ENCODE assay signal across 9 cellular contexts in the genomic region with DNA sequence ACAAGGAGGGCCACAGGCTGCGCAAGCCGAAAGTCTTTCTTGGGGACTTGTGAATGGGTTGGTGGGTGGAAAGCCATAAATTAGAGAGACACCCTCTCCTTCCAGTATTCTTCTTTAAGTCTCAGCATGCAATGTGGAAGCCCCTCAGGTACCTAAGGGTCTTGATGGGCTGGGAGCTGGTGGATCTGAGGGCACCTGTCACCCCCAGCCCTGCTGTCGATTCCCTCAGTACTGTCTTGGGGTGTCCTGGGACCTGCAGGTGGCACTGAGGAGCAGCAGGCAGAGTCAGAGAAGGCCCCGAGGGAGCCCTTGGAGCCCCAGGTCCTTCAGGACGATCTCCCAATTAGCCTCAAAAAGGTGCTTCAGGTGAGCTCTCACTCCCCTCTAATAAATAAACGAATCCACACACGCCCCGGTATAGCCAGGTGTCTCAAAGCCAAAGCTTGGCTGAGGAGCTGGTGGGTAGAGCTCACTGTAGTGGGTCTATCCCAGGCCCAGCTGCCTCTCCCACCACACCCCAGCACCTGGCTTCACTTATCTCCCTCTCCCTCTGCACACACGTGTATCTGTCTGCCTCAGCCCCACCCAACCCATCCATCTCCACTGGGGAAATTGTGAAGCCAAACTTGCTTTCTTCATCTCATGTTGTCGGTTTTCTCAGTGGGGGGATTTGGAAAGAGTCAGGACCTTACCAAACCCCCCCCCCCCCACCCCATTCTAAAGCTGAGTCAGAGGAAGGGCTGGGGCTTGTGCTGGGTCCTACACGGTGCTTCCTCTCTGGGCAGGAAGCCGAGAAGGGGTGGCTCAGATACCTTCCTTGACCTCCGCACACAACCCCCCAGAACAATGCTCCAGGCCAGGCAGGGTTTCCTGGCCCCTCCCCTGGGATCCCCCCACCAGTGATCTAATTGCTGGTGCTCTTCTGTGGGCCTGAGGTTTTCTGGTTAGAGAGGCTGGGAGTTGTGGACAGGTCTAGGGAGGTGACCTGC. TPM values are rescaled to one million over a fixed set of nuclear protein-coding genes. Genes with fewer than 3 reads are reported as not detected.
A peak's percentile ranks its signal among the peaks of the same experiment; 100 is the strongest.
DNase-seq lines count a peak whose midpoint lies in the region; FAIRE-seq and TF ChIP-seq lines count a peak whose summit lies in the region.
"Had no signal": no experiment of that assay in that cellular context is flagged by ENCODE, and none has a peak within 500 bp of the region (broad histone marks: within the 10 kb centered on the region; RNA-seq: fewer than 3 reads in every experiment).

No MANE protein-coding gene starts in this region.

- H2AFZ ChIP-seq in astrocyte (ENCODE audit: low read depth, low read length) (peak overlapping the region; percentile 93), keratinocyte (ENCODE audit: control insufficient read depth, low read length) (no peak overlapping the region)

- 31 to 46% (median 35%) methylated on average over 12 to 13 of the region's 13 CpGs for WGBS in stomach, 5 donors

- H3K27ac ChIP-seq in astrocyte (ENCODE audit: low read depth, low read length) (no peak overlapping the region), keratinocyte (ENCODE audit: control insufficient read depth, insufficient read depth, low read length) (peak overlapping the region; percentile 77), stomach (peak overlapping the region; percentile 92 to 97 (median 95))

- H3K4me2 ChIP-seq in astrocyte (ENCODE audit: low read length), result peak overlapping the region; percentile 93
- H3K4me2 ChIP-seq in keratinocyte (ENCODE audit: control insufficient read depth, extremely low read depth, insufficient read depth, low read depth, low read length), result peak overlapping the region; percentile 95

- intact Hi-C loops in stomach (cut with DNase I; ENCODE audit: low total_unique reads), result no loop called here

- dilution Hi-C loops in keratinocyte (cut with MboI; ENCODE audit: extremely low pct_ligation_motif_present, low sequenced_read_pairs), result no loop called here

- no peaks in the 10 kb centered on the region for H3K27me3 Mint-ChIP-seq in astrocyte (ENCODE audit: low read depth, unreplicated experiment)

- H3K27ac Mint-ChIP-seq in astrocyte (ENCODE audit: unreplicated experiment), result no peak overlapping the region

- H3K79me2 ChIP-seq in astrocyte (ENCODE audit: insufficient read depth, low read length) (no peaks in the 10 kb centered on the region), keratinocyte (ENCODE audit: control insufficient read depth, insufficient read depth, low read length) (peaks cover 33% of the 10 kb centered on the region)

- H3K4me3 Mint-ChIP-seq in astrocyte (ENCODE audit: unreplicated experiment), result peak overlapping the region; percentile 79

- H3K4me3 ChIP-seq in astrocyte (ENCODE audit: insufficient read depth, low read depth, low read length) (peak overlapping the region; percentile 70), keratinocyte (ENCODE audit: control insufficient read depth in 2 of 3, extremely low read depth in 1 of 3, insufficient read depth in 2 of 3, low read depth in 1 of 3, low read length in 3 of 3) (peak overlapping the region; percentile 75 to 93 (median 91)), stomach (peak overlapping the region; percentile 73 to 89 (median 78))

- TF ChIP-seq EP300 in stomach (IDR thresholded peaks at IDR 0.05), result no peak

- peak; percentile 33 for DNase-seq in DMS53 (lab: John Stamatoyannopoulos, UW)
- no peak for DNase-seq in DMS53 treated with DMSO at 0.1 percent for 48 hours (lab: John Stamatoyannopoulos, UW; ENCODE audit: unreplicated experiment)
- peak; percentile 67 for DNase-seq in NCI-H345 treated with DMSO at 0.1 percent for 48 hours (lab: John Stamatoyannopoulos, UW; ENCODE audit: unreplicated experiment)
- DNase-seq in astrocyte (ENCODE audit: low read depth), result no peak
- DNase-seq in keratinocyte (ENCODE audit: low read depth, low spot score), result no peak
- DNase-seq in stomach, result no peak
- DNase-seq in NCI-H82 treated with DMSO at 0.1 percent for 48 hours (lab: John Stamatoyannopoulos, UW; ENCODE audit: unreplicated experiment), result no peak
- no peak for DNase-seq in NCI-H2081 (lab: John Stamatoyannopoulos, UW)

- H3K9me3 ChIP-seq in astrocyte (ENCODE audit: insufficient read depth, low read depth, low read length), result no peaks in the 10 kb centered on the region
- no peaks in the 10 kb centered on the region for H3K9me3 ChIP-seq in keratinocyte (ENCODE audit: control insufficient read depth, low read depth, low read length)
- H3K9me3 ChIP-seq in stomach, result no peaks in the 10 kb centered on the region

- peaks cover 11% of the 10 kb centered on the region for H3K36me3 Mint-ChIP-seq in astrocyte (ENCODE audit: low read depth, unreplicated experiment)

- peak; percentile 17 for TF ChIP-seq CTCF in astrocyte (IDR thresholded peaks at IDR 0.05; ENCODE audit: insufficient read depth, low read depth, low read length)
- peak in 2 of 3 experiments; percentile 58 to 69 for TF ChIP-seq CTCF in keratinocyte (optimal IDR thresholded peaks at IDR 0.05 in 1 of 3, IDR thresholded peaks at IDR 0.05 in 1 of 3, conservative IDR thresholded peaks at IDR 0.05 in 1 of 3; ENCODE audit: extremely low read depth in 1 of 3, insufficient read depth in 2 of 3, low read length in 3 of 3)
- TF ChIP-seq CTCF in stomach (IDR thresholded peaks at IDR 0.05), result no peak

- H3K27me3 ChIP-seq in astrocyte (ENCODE audit: insufficient read depth, low read length) (no peaks in the 10 kb centered on the region), keratinocyte (ENCODE audit: control insufficient read depth, extremely low read depth, insufficient read depth, low read length) (no peaks in the 10 kb centered on the region), stomach (no peaks in the 10 kb centered on the region)

- no peak for FAIRE-seq in astrocyte (lab: Jason Lieb, UNC)
- peak; percentile 43 for FAIRE-seq in keratinocyte (lab: Jason Lieb, UNC)
- FAIRE-seq: A204.1 had no signal

- H3K4me1 ChIP-seq in astrocyte (ENCODE audit: insufficient read depth, low read length), result peaks cover 22% of the 10 kb centered on the region
- H3K4me1 ChIP-seq in keratinocyte (ENCODE audit: control insufficient read depth, extremely low read depth, insufficient read depth, low read length), result peaks cover 27% of the 10 kb centered on the region
- peaks cover 33 to 47% (median 43%) of the 10 kb centered on the region in 4 donors for H3K4me1 ChIP-seq in stomach

- peaks cover 6% of the 10 kb centered on the region for H4K20me1 ChIP-seq in astrocyte (ENCODE audit: insufficient read depth, low read length)
- no peaks in the 10 kb centered on the region for H4K20me1 ChIP-seq in keratinocyte (ENCODE audit: control insufficient read depth, extremely low read depth, insufficient read depth, low read length)

- H3K4me1 Mint-ChIP-seq in astrocyte (ENCODE audit: low read depth, unreplicated experiment), result peaks cover 20% of the 10 kb centered on the region

- no peaks in the 10 kb centered on the region for H3K36me3 ChIP-seq in astrocyte (ENCODE audit: insufficient read depth, low read length)
- peaks cover 22 to 26% of the 10 kb centered on the region in 2 experiments for H3K36me3 ChIP-seq in keratinocyte (ENCODE audit: control insufficient read depth in 2 of 2, extremely low read depth in 1 of 2, insufficient read depth in 2 of 2, low read length in 2 of 2)
- H3K36me3 ChIP-seq in stomach, result peaks cover 16 to 45% (median 43%) of the 10 kb centered on the region in 4 donors

- TF ChIP-seq POLR2A in stomach (IDR thresholded peaks at IDR 0.05), result no peak

- H3K9me1 ChIP-seq in keratinocyte (ENCODE audit: control insufficient read depth, extremely low read depth, insufficient read depth, low read length), result no peaks in the 10 kb centered on the region

- H3K9me3 Mint-ChIP-seq in astrocyte (ENCODE audit: unreplicated experiment), result no peaks in the 10 kb centered on the region

- H3K9ac ChIP-seq in astrocyte (ENCODE audit: low read length) (peak overlapping the region; percentile 72), keratinocyte (ENCODE audit: control insufficient read depth, extremely low read depth, insufficient read depth, low read length) (peak overlapping the region; percentile 84)

RNA-seq across cellular contexts. Expression of gene ADAM15, which starts 1.6 kb away (rescaled TPM):
- total RNA-seq in astrocyte (66.8 and 68.3 TPM in 2 replicates), stomach (100 to 1,000 TPM in 4 of 5 donors, 10 to 100 TPM in 1; 56.2 to 335 (median 126) TPM)
- polyA plus RNA-seq in keratinocyte (130 to 280 TPM (median 131 TPM) in 3 replicates), stomach (100 to 1,000 TPM; 149 to 267 (median 159) TPM)
- polyA plus RNA-seq in keratinocyte (2011; ENCODE audit: low read depth), result 106 TPM
- polyA plus RNA-seq in keratinocyte (2011; cell fraction: cytosol; rRNA removed), result 98.3 and 169 TPM in 2 replicates
- 313 and 412 TPM in 2 replicates for polyA plus RNA-seq in keratinocyte (2011; cell fraction: nucleus; rRNA removed)
- polyA plus RNA-seq in keratinocyte (2012; ENCODE audit: low replicate concordance), result 166 and 194 TPM in 2 replicates
- 269 to 455 TPM (median 448 TPM) in 3 replicates for polyA minus RNA-seq in keratinocyte
- 471 TPM for polyA minus RNA-seq in keratinocyte (2011; cell fraction: cytosol; rRNA and poly(A)+ RNA removed)
- polyA minus RNA-seq in keratinocyte (2011; cell fraction: nucleus; rRNA and poly(A)+ RNA removed), result 347 and 394 TPM in 2 replicates

RNA-seq across cellular contexts. Expression of gene EFNA4, which starts 10.8 kb away (rescaled TPM):
- total RNA-seq in astrocyte (11.8 TPM in 2 replicates), stomach (1 to 10 TPM in 3 of 5 donors, not detected in 2; 3.5 to 9.9 (median 5.8) TPM)
- polyA plus RNA-seq in keratinocyte (7.6 to 11.0 TPM (median 9.9 TPM) in 3 replicates), stomach (10 to 100 TPM in 1 of 3 donors, 1 to 10 TPM in 2; 4.3 to 13.2 (median 6.7) TPM)
- polyA plus RNA-seq in keratinocyte (2011; ENCODE audit: low read depth), result 7.7 TPM
- 5.6 and 8.1 TPM in 2 replicates for polyA plus RNA-seq in keratinocyte (2011; cell fraction: cytosol; rRNA removed)
- 13.7 and 15.9 TPM in 2 replicates for polyA plus RNA-seq in keratinocyte (2011; cell fraction: nucleus; rRNA removed)
- polyA plus RNA-seq in keratinocyte (2012; ENCODE audit: low replicate concordance), result 7.2 and 12.3 TPM in 2 replicates
- 5.4 to 9.9 TPM (median 7.6 TPM) in 3 replicates for polyA minus RNA-seq in keratinocyte
- polyA minus RNA-seq in keratinocyte (2011; cell fraction: cytosol; rRNA and poly(A)+ RNA removed), result 12.3 TPM
- polyA minus RNA-seq in keratinocyte (2011; cell fraction: nucleus; rRNA and poly(A)+ RNA removed), result 7.3 and 8.2 TPM in 2 replicates

RNA-seq across cellular contexts. Expression of gene DCST1, which starts 19.1 kb away (rescaled TPM):
- total RNA-seq in astrocyte (not detected in 2 replicates), stomach (under 1 TPM in 2 of 5 donors, not detected in 3; 0.18 to 0.89 TPM)
- polyA plus RNA-seq in keratinocyte (0.05 TPM in 1 of 3 replicates, not detected in the others), stomach (under 1 TPM in 1 of 3 donors, not detected in 2; 0.13 TPM)
- polyA plus RNA-seq in keratinocyte (2011; ENCODE audit: low read depth), result not detected
- polyA plus RNA-seq in keratinocyte (2011; cell fraction: cytosol; rRNA removed), result not detected in 2 replicates
- polyA plus RNA-seq in keratinocyte (2011; cell fraction: nucleus; rRNA removed), result 0.11 and 0.27 TPM in 2 replicates
- polyA plus RNA-seq in keratinocyte (2012; ENCODE audit: low replicate concordance), result 0.14 TPM in 1 of 2 replicates, not detected in the other
- polyA minus RNA-seq in keratinocyte, result 0.43 TPM in 1 of 3 replicates, not detected in the others
- polyA minus RNA-seq in keratinocyte (2011; cell fraction: cytosol; rRNA and poly(A)+ RNA removed), result not detected
- not detected in 2 replicates for polyA minus RNA-seq in keratinocyte (2011; cell fraction: nucleus; rRNA and poly(A)+ RNA removed)

RNA-seq across cellular contexts. Expression of gene DCST2, which starts 19.1 kb away (rescaled TPM):
- total RNA-seq in astrocyte, result 0.34 and 0.36 TPM in 2 replicates
- polyA plus RNA-seq in keratinocyte, result 0.11 to 0.46 TPM (median 0.14 TPM) in 3 replicates
- polyA plus RNA-seq in keratinocyte (2011; ENCODE audit: low read depth), result 0.20 TPM
- polyA plus RNA-seq in keratinocyte (2011; cell fraction: cytosol; rRNA removed), result 0.06 TPM in 1 of 2 replicates, not detected in the other
- 1.0 and 1.1 TPM in 2 replicates for polyA plus RNA-seq in keratinocyte (2011; cell fraction: nucleus; rRNA removed)
- polyA plus RNA-seq in keratinocyte (2012; ENCODE audit: low replicate concordance), result 0.13 and 1.3 TPM in 2 replicates
- polyA minus RNA-seq in keratinocyte, result 0.16 TPM in 1 of 3 replicates, not detected in the others
- polyA minus RNA-seq in keratinocyte (2011; cell fraction: cytosol; rRNA and poly(A)+ RNA removed), result not detected
- polyA minus RNA-seq in keratinocyte (2011; cell fraction: nucleus; rRNA and poly(A)+ RNA removed), result not detected in 2 replicates
- total RNA-seq in stomach, result 100 to 1,000 TPM in 1 of 5 donors, not detected in 4; 158 TPM
- 1 to 10 TPM; 1.6 to 6.6 (median 6.1) TPM for polyA plus RNA-seq in stomach

RNA-seq across cellular contexts. Expression of gene EFNA3, which starts 25.9 kb away (rescaled TPM):
- 2.9 and 3.4 TPM in 2 replicates for total RNA-seq in astrocyte
- polyA plus RNA-seq in keratinocyte, result 3.3 to 9.0 TPM (median 4.4 TPM) in 3 replicates
- polyA plus RNA-seq in keratinocyte (2011; ENCODE audit: low read depth), result 11.6 TPM
- 4.9 and 6.5 TPM in 2 replicates for polyA plus RNA-seq in keratinocyte (2011; cell fraction: cytosol; rRNA removed)
- polyA plus RNA-seq in keratinocyte (2011; cell fraction: nucleus; rRNA removed), result 4.7 and 4.9 TPM in 2 replicates
- polyA plus RNA-seq in keratinocyte (2012; ENCODE audit: low replicate concordance), result 3.9 and 47.4 TPM in 2 replicates
- 3.6 to 8.3 TPM (median 4.2 TPM) in 3 replicates for polyA minus RNA-seq in keratinocyte
- polyA minus RNA-seq in keratinocyte (2011; cell fraction: cytosol; rRNA and poly(A)+ RNA removed), result 5.0 TPM
- polyA minus RNA-seq in keratinocyte (2011; cell fraction: nucleus; rRNA and poly(A)+ RNA removed), result 2.5 and 2.8 TPM in 2 replicates
- not detected for total RNA-seq in stomach
- polyA plus RNA-seq in stomach, result 1 to 10 TPM in 2 of 3 donors, under 1 TPM in 1; 0.76 to 4.9 (median 1.5) TPM

Comparison
In these comparisons a context has a peak if more than half of its experiments do, and no peak if none do; other contexts are left out.
1. DNase-seq: peak in DMS53 (single experiment) and NCI-H345 treated with DMSO at 0.1 percent for 48 hours (single experiment); none in DMS53 treated with DMSO at 0.1 percent for 48 hours (single experiment), astrocyte (single experiment), keratinocyte (single experiment), stomach (single experiment), NCI-H82 treated with DMSO at 0.1 percent for 48 hours (single experiment) and NCI-H2081 (0 of 2).
2. CTCF ChIP-seq: peak in astrocyte (single experiment) and keratinocyte (2 of 3); none in stomach (0 of 7).
3. Peak in every context shown above with its lines, with median percentiles within 50 percentile points of each other: H3K4me3 ChIP-seq.